In the genomic region with DNA sequence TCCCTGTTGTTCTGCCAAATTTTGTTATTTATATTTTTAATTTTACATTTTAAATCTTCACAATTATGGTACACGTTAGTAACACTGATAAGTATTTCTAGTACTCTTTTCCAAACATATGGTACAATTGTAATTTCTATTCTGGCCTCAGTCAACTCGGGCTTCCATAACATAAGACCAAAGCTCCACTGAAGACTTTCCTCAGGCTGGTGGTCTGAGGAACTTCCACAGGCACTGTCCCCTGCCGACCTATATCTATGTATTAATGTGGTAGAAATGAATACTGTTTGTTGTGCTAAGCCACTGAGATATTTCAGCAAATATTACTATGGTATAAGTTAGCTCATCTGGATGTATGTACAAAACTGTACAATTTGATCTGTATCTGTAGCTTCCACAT, we compare ENCODE assay signal across 17 cellular contexts.
DNase-seq lines count a peak whose midpoint lies in the region; ATAC-seq and TF ChIP-seq lines count a peak whose summit lies in the region.
"Had no signal": no experiment of that assay in that cellular context is flagged by ENCODE, and none has a peak within 500 bp of the region (broad histone marks: within the 10 kb centered on the region; RNA-seq: fewer than 3 reads in every experiment).

No MANE protein-coding gene starts in this region.

- no peaks in the 10 kb centered on the region for H3K9me2 ChIP-seq in PC-9 (ENCODE audit: insufficient read depth)

- H3K27ac ChIP-seq in PC-9 (no peak overlapping the region), osteoblast (ENCODE audit: low read depth, low read length) (no peak overlapping the region)
- H3K27ac ChIP-seq: 22Rv1; A549; BLaER1 treated with 17β-estradiol and CSF1 and Interleukin-3, amounts not matched to agents 10 nM and 100 nM; C4-2B had no signal

- no TSS peak for BruUV-seq in PC-9 (replicated peaks; lab: Mats Ljungman, UMichigan)

- H4K20me1 ChIP-seq in PC-9 (ENCODE audit: insufficient read depth) (no peaks in the 10 kb centered on the region), osteoblast (ENCODE audit: insufficient read depth, low read length) (no peaks in the 10 kb centered on the region)
- H4K20me1 ChIP-seq: BLaER1 treated with 17β-estradiol and CSF1 and Interleukin-3, amounts not matched to agents 10 nM and 100 nM had no signal

- no peaks in the 10 kb centered on the region for H3K4me1 ChIP-seq in PC-9 (replicated peaks; ENCODE audit: insufficient read depth)
- no peaks in the 10 kb centered on the region for H3K4me1 ChIP-seq in osteoblast (ENCODE audit: insufficient read depth, low read length)
- H3K4me1 ChIP-seq: A549; BLaER1 treated with 17β-estradiol and CSF1 and Interleukin-3, amounts not matched to agents 10 nM and 100 nM; Caco-2 had no signal

- H3F3A ChIP-seq in PC-9 (ENCODE audit: insufficient read depth, low read depth), result no peaks in the 10 kb centered on the region

- no peaks in the 10 kb centered on the region for H3K27me3 ChIP-seq in PC-9 (ENCODE audit: insufficient read depth, low read depth)
- no peaks in the 10 kb centered on the region for H3K27me3 ChIP-seq in osteoblast (ENCODE audit: insufficient read depth, low read length)
- H3K27me3 ChIP-seq: BLaER1 treated with 17β-estradiol and CSF1 and Interleukin-3, amounts not matched to agents 10 nM and 100 nM had no signal

- H3K36me3 ChIP-seq in PC-9 (ENCODE audit: low read depth) (no peaks in the 10 kb centered on the region), osteoblast (ENCODE audit: insufficient read depth, low read length) (no peaks in the 10 kb centered on the region)
- H3K36me3 ChIP-seq: BLaER1 treated with 17β-estradiol and CSF1 and Interleukin-3, amounts not matched to agents 10 nM and 100 nM had no signal

- H3K79me2 ChIP-seq in PC-9 (ENCODE audit: low read depth) (no peaks in the 10 kb centered on the region), osteoblast (ENCODE audit: insufficient read depth, low read length) (no peaks in the 10 kb centered on the region)

- H2AFZ ChIP-seq in PC-9 (0 out of 2 replicates have a peak overlapping the region, but pooled peaks have one; percentile 34), osteoblast (ENCODE audit: low read length) (no peak overlapping the region)

- ATAC-seq in HG02885 (IDR thresholded peaks at IDR 0.05; ENCODE audit: poor library complexity, unreplicated experiment), result no peak
- ATAC-seq: A549; CD8-positive, alpha-beta T cell had no signal

- H3K4me2 ChIP-seq in PC-9 (no peak overlapping the region), osteoblast (ENCODE audit: insufficient read depth, low read length) (no peak overlapping the region)
- H3K4me2 ChIP-seq: A549; BLaER1 treated with 17β-estradiol and CSF1 and Interleukin-3, amounts not matched to agents 10 nM and 100 nM had no signal

- peak; percentile 46 for DNase-seq in DMS53 (lab: John Stamatoyannopoulos, UW)
- no peak for DNase-seq in DMS53 treated with DMSO at 0.1 percent for 48 hours (lab: John Stamatoyannopoulos, UW; ENCODE audit: unreplicated experiment)
- DNase-seq in PC-9, result no peak
- peak; percentile 56 for DNase-seq in osteoblast (ENCODE audit: insufficient read length, low spot score, missing footprints)
- no peak for DNase-seq in RKO (ENCODE audit: low spot score)
- DNase-seq: AML-193; Caco-2; Calu3; CD4-positive, alpha-beta T cell; CD8-positive, alpha-beta T cell; DMS79 treated with DMSO at 0.1 percent for 48 hours; GF-D8 had no signal

- POLR2A ChIA-PET in PC-9 (lab: Charles Lee; ENCODE audit: unreplicated experiment), result interaction anchor here (0.7 kb wide), 2 partner anchors 920 to 948 kb away, joined by 4 to 5 read pairs; no protein-coding TSS in a partner anchor

- TF ChIP-seq CTCF in PC-9 (conservative IDR thresholded peaks at IDR 0.05) (no peak), osteoblast (IDR thresholded peaks at IDR 0.05; ENCODE audit: extremely low read depth, low read depth, low read length) (no peak)

- H3K4me3 ChIP-seq in PC-9 (no peak overlapping the region), osteoblast (ENCODE audit: insufficient read depth, low read length) (no peak overlapping the region)
- H3K4me3 ChIP-seq: A549; BLaER1 treated with 17β-estradiol and CSF1 and Interleukin-3, amounts not matched to agents 10 nM and 100 nM had no signal

- intact Hi-C loops in PC-9 (cut with micrococcal nuclease; ENCODE audit: unreplicated experiment), result loop anchor here (10.0 kb wide), 1 partner anchor 314 kb away; no protein-coding TSS in a partner anchor

- no peaks in the 10 kb centered on the region; the same call in 1 of the 2 replicates for H3K9me3 ChIP-seq in PC-9 (ENCODE audit: insufficient read depth, low read depth)
- H3K9me3 ChIP-seq in osteoblast (ENCODE audit: low read depth, low read length), result no peaks in the 10 kb centered on the region
- H3K9me3 ChIP-seq: A549; BLaER1 treated with 17β-estradiol and CSF1 and Interleukin-3, amounts not matched to agents 10 nM and 100 nM; Caco-2 had no signal

- CTCF ChIA-PET in PC-9 (lab: Charles Lee), result no interaction called here

Comparison
In these comparisons a context has a peak if more than half of its experiments do, and no peak if none do; other contexts are left out.
1. DNase-seq: peak in DMS53 (single experiment) and osteoblast (single experiment); none in DMS53 treated with DMSO at 0.1 percent for 48 hours (single experiment), PC-9 (0 of 2) and RKO (single experiment).